In genomic region chr9:11312976-11313375, GRCh38 we compare ENCODE assay signal across 20 cellular contexts.
A peak's percentile ranks its signal among the peaks of the same experiment; 100 is the strongest.
DNase-seq lines count a peak whose midpoint lies in the region; ATAC-seq, FAIRE-seq and TF ChIP-seq lines count a peak whose summit lies in the region.
"Had no signal": no experiment of that assay in that cellular context is flagged by ENCODE, and none has a peak within 500 bp of the region (broad histone marks: within the 10 kb centered on the region; RNA-seq: fewer than 3 reads in every experiment).

No MANE protein-coding gene starts in this region.

- intact Hi-C loops in activated CD8-positive, alpha-beta T cell treated with anti-CD3 and anti-CD28 coated beads for 36 hours (cut with micrococcal nuclease): no loop called here

- peak; percentile 18 for DNase-seq in Daoy (ENCODE audit: low read depth)
- peak; percentile 66 to 71 for DNase-seq in SJCRH30
- peak; percentile 29 for DNase-seq in foreskin melanocyte
- DNase-seq in renal cortical epithelial cell (ENCODE audit: low read depth): peak; percentile 2
- no peak for DNase-seq in D721Med (ENCODE audit: insufficient read length, low spot score)
- DNase-seq in activated CD8-positive, alpha-beta T cell treated with anti-CD3 and anti-CD28 coated beads for 36 hours: no peak
- DNase-seq in T-helper 17 cell: no peak
- DNase-seq: activated CD4-positive, alpha-beta T cell treated with anti-CD3 and anti-CD28 coated beads, Interleukin-2, amount 50 U/mL, for 4 hours; activated naive CD4-positive, alpha-beta T cell treated with Interleukin-2 at 50 U/mL for 16 hours; activated T-cell treated with anti-CD3 and anti-CD28 coated beads for 4 hours; CD8-positive, alpha-beta T cell; cortex of kidney; KG1; kidney glomerular epithelial cell; NCI-H1092; NCI-H524; psoas muscle; SHP77; T-cell had no signal

- no peak overlapping the region for H3K27ac ChIP-seq in SJCRH30
- H3K27ac ChIP-seq: ascending aorta, psoas muscle had no signal

- TF ChIP-seq CTCF in D721Med (IDR thresholded peaks at IDR 0.05; ENCODE audit: insufficient read depth, missing control alignments): no peak
- no peak for TF ChIP-seq CTCF in activated CD8-positive, alpha-beta T cell treated with anti-CD3 and anti-CD28 coated beads for 36 hours (IDR thresholded peaks at IDR 0.05)

- H3K4me3 ChIP-seq in SJCRH30: no peak overlapping the region
- H3K4me3 ChIP-seq: ascending aorta, psoas muscle had no signal

- CTCF ChIA-PET in activated CD8-positive, alpha-beta T cell treated with anti-CD3 and anti-CD28 coated beads for 36 hours (lab: Charles Lee): no interaction called here

- no peaks in the 10 kb centered on the region for H3K27me3 Mint-ChIP-seq in activated CD8-positive, alpha-beta T cell treated with anti-CD3 and anti-CD28 coated beads for 36 hours
- H3K27me3 Mint-ChIP-seq in T-helper 17 cell: no peaks in the 10 kb centered on the region
- H3K27me3 Mint-ChIP-seq: T-cell had no signal

- no peaks in the 10 kb centered on the region for H3K9me3 ChIP-seq in SJCRH30 (replicated peaks)
- H3K9me3 ChIP-seq in T-helper 17 cell (ENCODE audit: control insufficient read depth, low read length, poor library complexity, severe bottlenecking): no peaks in the 10 kb centered on the region
- H3K9me3 ChIP-seq: ascending aorta, psoas muscle had no signal

- no peaks in the 10 kb centered on the region for H3K36me3 ChIP-seq in SJCRH30
- H3K36me3 ChIP-seq: ascending aorta had no signal

- ATAC-seq in activated CD8-positive, alpha-beta T cell treated with anti-CD3 and anti-CD28 coated beads for 36 hours: no peak
- ATAC-seq in T-helper 17 cell: no peak
- ATAC-seq: CD8-positive, alpha-beta T cell; psoas muscle; T-cell had no signal

- H3K9me3 Mint-ChIP-seq in activated CD8-positive, alpha-beta T cell treated with anti-CD3 and anti-CD28 coated beads for 36 hours: peaks cover 11% of the 10 kb centered on the region

- H3K27ac Mint-ChIP-seq in activated CD8-positive, alpha-beta T cell treated with anti-CD3 and anti-CD28 coated beads for 36 hours: no peak overlapping the region
- H3K27ac Mint-ChIP-seq in T-helper 17 cell: no peak overlapping the region
- H3K27ac Mint-ChIP-seq: CD8-positive, alpha-beta T cell; T-cell had no signal

- POLR2A ChIA-PET in activated CD8-positive, alpha-beta T cell treated with anti-CD3 and anti-CD28 coated beads for 36 hours (lab: Charles Lee): no interaction called here

- H3K4me3 Mint-ChIP-seq in activated CD8-positive, alpha-beta T cell treated with anti-CD3 and anti-CD28 coated beads for 36 hours: no peak overlapping the region
- no peak overlapping the region for H3K4me3 Mint-ChIP-seq in T-helper 17 cell
- H3K4me3 Mint-ChIP-seq: CD8-positive, alpha-beta T cell; T-cell had no signal

- no peaks in the 10 kb centered on the region for H3K36me3 Mint-ChIP-seq in activated CD8-positive, alpha-beta T cell treated with anti-CD3 and anti-CD28 coated beads for 36 hours (ENCODE audit: low read depth)
- no peaks in the 10 kb centered on the region for H3K36me3 Mint-ChIP-seq in T-helper 17 cell (ENCODE audit: low read depth)
- H3K36me3 Mint-ChIP-seq: CD8-positive, alpha-beta T cell; T-cell had no signal

- H3K4me1 ChIP-seq in SJCRH30: peaks cover 8% of the 10 kb centered on the region; the same call in 1 of the 2 replicates
- H3K4me1 ChIP-seq: ascending aorta, psoas muscle had no signal

- H3K27me3 ChIP-seq in SJCRH30: no peaks in the 10 kb centered on the region
- H3K27me3 ChIP-seq: ascending aorta had no signal

- FAIRE-seq in D721Med (lab: Jason Lieb, UNC): no peak

- no peaks in the 10 kb centered on the region for H3K4me1 Mint-ChIP-seq in activated CD8-positive, alpha-beta T cell treated with anti-CD3 and anti-CD28 coated beads for 36 hours (ENCODE audit: low read depth)
- H3K4me1 Mint-ChIP-seq in T-helper 17 cell: no peaks in the 10 kb centered on the region
- H3K4me1 Mint-ChIP-seq: T-cell had no signal

Comparison
In these comparisons a context has a peak if more than half of its experiments do, and no peak if none do; other contexts are left out.
1. DNase-seq: peak in Daoy (single experiment), SJCRH30 (2 of 2), foreskin melanocyte (single experiment) and renal cortical epithelial cell (single experiment); none in D721Med (single experiment), activated CD8-positive, alpha-beta T cell treated with anti-CD3 and anti-CD28 coated beads for 36 hours (single experiment) and T-helper 17 cell (0 of 3).